ENCODE assay signal across 21 cellular contexts in the genomic region with DNA sequence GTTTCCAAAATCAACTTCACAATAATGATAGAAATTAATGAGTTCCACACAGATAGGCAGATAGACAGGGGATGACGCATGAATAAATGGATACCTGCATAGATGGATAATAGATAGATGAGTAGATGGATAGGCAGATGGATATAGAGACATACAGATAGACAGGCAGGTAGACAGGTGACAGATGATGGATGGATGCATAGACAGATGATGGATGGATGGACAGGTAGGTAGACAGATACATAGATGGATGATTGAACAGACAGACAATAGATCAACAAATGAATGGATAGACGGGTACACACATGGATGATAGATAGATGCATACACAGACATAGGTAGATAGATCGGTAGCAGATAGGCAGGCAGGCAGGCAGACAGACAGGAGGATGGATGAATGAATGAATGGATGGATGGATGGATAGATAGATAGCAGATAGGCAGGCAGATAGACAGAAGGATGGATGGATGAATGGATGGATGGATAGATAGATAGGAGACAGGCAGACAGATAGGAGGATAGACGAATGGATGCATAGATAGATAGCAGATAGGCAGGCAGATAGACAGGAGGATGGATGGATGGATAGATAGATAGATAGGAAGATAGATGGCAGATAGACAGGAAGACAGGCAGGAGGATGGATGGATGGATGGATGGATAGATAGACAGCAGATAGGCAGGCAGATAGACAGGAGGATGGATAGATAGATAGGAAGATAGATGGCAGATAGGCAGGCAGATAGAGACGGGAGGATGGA.
DNase-seq lines count a peak whose midpoint lies in the region; ATAC-seq, FAIRE-seq and TF ChIP-seq lines count a peak whose summit lies in the region.
"Had no signal": no experiment of that assay in that cellular context is flagged by ENCODE, and none has a peak within 500 bp of the region (broad histone marks: within the 10 kb centered on the region; RNA-seq: fewer than 3 reads in every experiment).

No MANE protein-coding gene starts in this region.

- TF ChIP-seq POLR2A in A549 (IDR thresholded peaks at IDR 0.05; ENCODE audit: low read length): no peak

- DNase-seq in A549 (ENCODE audit: low read depth in 1 of 2, low spot score in 1 of 2) (no peak), NCI-H2171 treated with DMSO at 0.1 percent for 48 hours (lab: John Stamatoyannopoulos, UW) (no peak), osteoblast (ENCODE audit: insufficient read length, low spot score, missing footprints) (no peak), NCI-H2227 (lab: John Stamatoyannopoulos, UW; ENCODE audit: unreplicated experiment) (no peak)
- DNase-seq: 8988T; Calu3; CD4-positive, alpha-beta T cell; CD8-positive, alpha-beta memory T cell; DMS53; DMS79 treated with DMSO at 0.1 percent for 48 hours; GF-D8; GOT3 had no signal

- no peak for TF ChIP-seq CTCF in A549 (IDR thresholded peaks at IDR 0.05)
- TF ChIP-seq CTCF in HEK293 (tag by site-specific recombination; IDR thresholded peaks at IDR 0.05): no peak
- no peak for TF ChIP-seq CTCF in neural cell (IDR thresholded peaks at IDR 0.05; ENCODE audit: poor library complexity, severe bottlenecking)
- no peak for TF ChIP-seq CTCF in osteoblast (IDR thresholded peaks at IDR 0.05; ENCODE audit: extremely low read depth, low read depth, low read length)

- H3K9me3 ChIP-seq in A549 (no peaks in the 10 kb centered on the region), HEK293 (ENCODE audit: control insufficient read depth, insufficient read depth, low read depth, low read length) (no peaks in the 10 kb centered on the region), neural cell (ENCODE audit: low read length) (no peaks in the 10 kb centered on the region), osteoblast (ENCODE audit: low read depth, low read length) (no peaks in the 10 kb centered on the region)
- H3K9me3 ChIP-seq: HAP-1 had no signal

- H3K27ac ChIP-seq in A549 (peak overlapping the region in 1 of 2 experiments; percentile 72; a peak in 4 of 6 replicates), HEK293 (ENCODE audit: extremely low read depth, low read depth, low read length) (no peak overlapping the region), angular gyrus (ENCODE audit: low read depth, low read length) (peak overlapping the region; percentile 95), neural cell (ENCODE audit: low read length) (no peak overlapping the region), osteoblast (ENCODE audit: low read depth, low read length) (no peak overlapping the region)
- H3K27ac ChIP-seq: BLaER1 treated with 17β-estradiol and CSF1 and Interleukin-3, amounts not matched to agents 10 nM and 100 nM had no signal

- no peaks in the 10 kb centered on the region for H4K20me1 ChIP-seq in neural cell (ENCODE audit: insufficient read depth)
- no peaks in the 10 kb centered on the region for H4K20me1 ChIP-seq in osteoblast (ENCODE audit: insufficient read depth, low read length)

- H3K36me3 ChIP-seq in HEK293 (ENCODE audit: control insufficient read depth in 2 of 2, insufficient read depth in 1 of 2, low read length in 2 of 2) (no peaks in the 10 kb centered on the region), neural cell (ENCODE audit: insufficient read depth, low read length) (no peaks in the 10 kb centered on the region), osteoblast (ENCODE audit: insufficient read depth, low read length) (no peaks in the 10 kb centered on the region)
- H3K36me3 ChIP-seq: BLaER1 treated with 17β-estradiol and CSF1 and Interleukin-3, amounts not matched to agents 10 nM and 100 nM; HAP-1 had no signal

- no peak for TF ChIP-seq EP300 in A549 (IDR thresholded peaks at IDR 0.05)
- peak; percentile 92 for TF ChIP-seq EP300 in neural cell (conservative IDR thresholded peaks at IDR 0.05; ENCODE audit: poor library complexity, severe bottlenecking)

- H3K9ac ChIP-seq in neural cell (ENCODE audit: low read length): no peak overlapping the region
- H3K9ac ChIP-seq: BLaER1 treated with 17β-estradiol and CSF1 and Interleukin-3, amounts not matched to agents 10 nM and 100 nM had no signal

- no peaks in the 10 kb centered on the region for H3K9me2 ChIP-seq in neural cell (ENCODE audit: insufficient read depth, low read length)

- H2AFZ ChIP-seq in neural cell (ENCODE audit: low read depth, low read length): no peak overlapping the region
- no peak overlapping the region for H2AFZ ChIP-seq in osteoblast (ENCODE audit: low read length)

- 87% methylated on average over 5 of the region's 5 CpGs for WGBS in A549 (ENCODE audit: missing lambda C conversion rate)

- H3K4me3 ChIP-seq in A549 (no peak overlapping the region), HEK293 (ENCODE audit: low read depth, low read length) (no peak overlapping the region), neural cell (ENCODE audit: low read length) (no peak overlapping the region), osteoblast (ENCODE audit: insufficient read depth, low read length) (no peak overlapping the region)
- H3K4me3 ChIP-seq: BLaER1 treated with 17β-estradiol and CSF1 and Interleukin-3, amounts not matched to agents 10 nM and 100 nM; HAP-1 had no signal

- TF ChIP-seq RAD21 in A549 (conservative IDR thresholded peaks at IDR 0.05 in 1 of 2, IDR thresholded peaks at IDR 0.05 in 1 of 2) (no peak), neural cell (conservative IDR thresholded peaks at IDR 0.05) (no peak)

- no peaks in the 10 kb centered on the region for H3K27me3 ChIP-seq in neural cell (ENCODE audit: insufficient read depth, low read depth, low read length)
- H3K27me3 ChIP-seq in osteoblast (ENCODE audit: insufficient read depth, low read length): peaks cover 6% of the 10 kb centered on the region

- FAIRE-seq in A549 (lab: Jason Lieb, UNC): peak; percentile 81
- FAIRE-seq: GM12891, GM18507, H54 had no signal

- CTCF ChIA-PET in A549 (lab: Yijun Ruan, JAX): interaction anchor here (2.0 kb wide), 1 partner anchor 10 kb away, joined by 6 read pairs; no protein-coding TSS in a partner anchor
- CTCF ChIA-PET in HEK293 (lab: Yijun Ruan, JAX): no interaction called here

- H3K4me2 ChIP-seq in A549 (no peak overlapping the region), neural cell (ENCODE audit: low read length) (no peak overlapping the region), osteoblast (ENCODE audit: insufficient read depth, low read length) (no peak overlapping the region)

- H3F3A ChIP-seq in neural cell (ENCODE audit: insufficient read depth, low read length, poor library complexity, severe bottlenecking): no peaks in the 10 kb centered on the region

- H3K4me1 ChIP-seq in A549: peaks cover 29% of the 10 kb centered on the region
- H3K4me1 ChIP-seq in HEK293 (ENCODE audit: control insufficient read depth, insufficient read depth, low read length): no peaks in the 10 kb centered on the region
- H3K4me1 ChIP-seq in osteoblast (ENCODE audit: insufficient read depth, low read length): no peaks in the 10 kb centered on the region
- H3K4me1 ChIP-seq: HAP-1 had no signal

- no peaks in the 10 kb centered on the region for H3K79me2 ChIP-seq in neural cell (replicated peaks; ENCODE audit: insufficient read depth, low read length)
- H3K79me2 ChIP-seq in osteoblast (ENCODE audit: insufficient read depth, low read length): no peaks in the 10 kb centered on the region

- POLR2A ChIA-PET in A549 (lab: Yijun Ruan, JAX): no interaction called here
- POLR2A ChIA-PET in HEK293 (lab: Yijun Ruan, JAX): no interaction called here

- no peak for ATAC-seq in A549
- no peak for ATAC-seq in GM18907 (IDR thresholded peaks at IDR 0.05; ENCODE audit: unreplicated experiment)

TF ChIP-seq in A549, 52 proteins besides CTCF, POLR2A, EP300 and RAD21 (continues in another document):
- TF ChIP-seq HOXA7 (CRISPR knock-in tag; IDR thresholded peaks at IDR 0.05): no peak
- TF ChIP-seq, protein P1, sequence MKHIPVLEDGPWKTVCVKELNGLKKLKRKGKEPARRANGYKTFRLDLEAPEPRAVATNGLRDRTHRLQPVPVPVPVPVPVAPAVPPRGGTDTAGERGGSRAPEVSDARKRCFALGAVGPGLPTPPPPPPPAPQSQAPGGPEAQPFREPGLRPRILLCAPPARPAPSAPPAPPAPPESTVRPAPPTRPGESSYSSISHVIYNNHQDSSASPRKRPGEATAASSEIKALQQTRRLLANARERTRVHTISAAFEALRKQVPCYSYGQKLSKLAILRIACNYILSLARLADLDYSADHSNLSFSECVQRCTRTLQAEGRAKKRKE (CRISPR knock-in tag; IDR thresholded peaks at IDR 0.05; ENCODE audit: low read depth): no peak
- TF ChIP-seq JUNB (IDR thresholded peaks at IDR 0.05): no peak
- TF ChIP-seq HOXB5 (CRISPR knock-in tag; IDR thresholded peaks at IDR 0.05): no peak
- TF ChIP-seq ESRRA (IDR thresholded peaks at IDR 0.05; ENCODE audit: borderline replicate concordance, low read length): no peak

TF ChIP-seq in HEK293, 187 proteins besides CTCF, POLR2A, EP300 and RAD21 (continues in another document):
- no peak for TF ChIP-seq SP2 (tag by site-specific recombination; IDR thresholded peaks at IDR 0.05)
- TF ChIP-seq PRDM1 (tag by site-specific recombination; IDR thresholded peaks at IDR 0.05): no peak

TF ChIP-seq in neural cell, 6 proteins besides CTCF, POLR2A, EP300 and RAD21:
- TF ChIP-seq POLR2AphosphoS5 (IDR thresholded peaks at IDR 0.05) (peak; percentile 81), SMC3 (conservative IDR thresholded peaks at IDR 0.05; ENCODE audit: poor library complexity) (no peak)
